1 cellular context compared by ENCODE assay signal in the genomic region with DNA sequence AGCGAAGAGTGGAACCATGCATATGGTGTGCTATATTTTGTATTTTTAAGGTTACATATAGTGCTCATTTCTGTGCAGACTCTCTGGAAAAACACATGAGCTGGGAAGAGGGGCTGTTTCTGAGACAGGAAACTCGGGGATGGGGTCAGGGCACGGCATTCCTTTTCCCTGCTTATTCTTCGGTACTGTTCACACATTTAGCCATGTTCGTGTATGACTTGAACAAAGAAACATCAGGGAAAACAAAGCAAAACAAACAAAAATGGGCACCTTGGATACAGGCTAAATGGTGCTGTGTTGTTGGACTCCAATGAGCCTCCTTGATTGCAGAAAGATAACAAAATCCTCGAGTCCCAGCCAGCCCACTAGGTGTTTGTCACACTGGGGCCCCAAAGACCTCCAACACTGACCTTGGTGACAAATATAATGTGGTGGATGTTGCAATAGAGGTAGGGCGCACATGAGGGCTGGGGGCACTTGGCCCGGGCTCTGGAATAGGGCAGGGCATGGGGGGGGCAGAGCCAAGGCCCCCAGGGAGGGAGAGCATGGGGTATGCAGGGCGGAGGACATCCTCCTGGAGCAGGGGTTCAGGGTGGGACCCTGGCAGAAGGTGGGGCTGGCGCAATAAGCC.
TF ChIP-seq lines count a peak whose summit lies in the region.

No MANE protein-coding gene starts in this region.

TF ChIP-seq in GM23338, 12 proteins besides CTCF, POLR2A, EP300 and RAD21 (continued from another document):
- TF ChIP-seq, protein P1, sequence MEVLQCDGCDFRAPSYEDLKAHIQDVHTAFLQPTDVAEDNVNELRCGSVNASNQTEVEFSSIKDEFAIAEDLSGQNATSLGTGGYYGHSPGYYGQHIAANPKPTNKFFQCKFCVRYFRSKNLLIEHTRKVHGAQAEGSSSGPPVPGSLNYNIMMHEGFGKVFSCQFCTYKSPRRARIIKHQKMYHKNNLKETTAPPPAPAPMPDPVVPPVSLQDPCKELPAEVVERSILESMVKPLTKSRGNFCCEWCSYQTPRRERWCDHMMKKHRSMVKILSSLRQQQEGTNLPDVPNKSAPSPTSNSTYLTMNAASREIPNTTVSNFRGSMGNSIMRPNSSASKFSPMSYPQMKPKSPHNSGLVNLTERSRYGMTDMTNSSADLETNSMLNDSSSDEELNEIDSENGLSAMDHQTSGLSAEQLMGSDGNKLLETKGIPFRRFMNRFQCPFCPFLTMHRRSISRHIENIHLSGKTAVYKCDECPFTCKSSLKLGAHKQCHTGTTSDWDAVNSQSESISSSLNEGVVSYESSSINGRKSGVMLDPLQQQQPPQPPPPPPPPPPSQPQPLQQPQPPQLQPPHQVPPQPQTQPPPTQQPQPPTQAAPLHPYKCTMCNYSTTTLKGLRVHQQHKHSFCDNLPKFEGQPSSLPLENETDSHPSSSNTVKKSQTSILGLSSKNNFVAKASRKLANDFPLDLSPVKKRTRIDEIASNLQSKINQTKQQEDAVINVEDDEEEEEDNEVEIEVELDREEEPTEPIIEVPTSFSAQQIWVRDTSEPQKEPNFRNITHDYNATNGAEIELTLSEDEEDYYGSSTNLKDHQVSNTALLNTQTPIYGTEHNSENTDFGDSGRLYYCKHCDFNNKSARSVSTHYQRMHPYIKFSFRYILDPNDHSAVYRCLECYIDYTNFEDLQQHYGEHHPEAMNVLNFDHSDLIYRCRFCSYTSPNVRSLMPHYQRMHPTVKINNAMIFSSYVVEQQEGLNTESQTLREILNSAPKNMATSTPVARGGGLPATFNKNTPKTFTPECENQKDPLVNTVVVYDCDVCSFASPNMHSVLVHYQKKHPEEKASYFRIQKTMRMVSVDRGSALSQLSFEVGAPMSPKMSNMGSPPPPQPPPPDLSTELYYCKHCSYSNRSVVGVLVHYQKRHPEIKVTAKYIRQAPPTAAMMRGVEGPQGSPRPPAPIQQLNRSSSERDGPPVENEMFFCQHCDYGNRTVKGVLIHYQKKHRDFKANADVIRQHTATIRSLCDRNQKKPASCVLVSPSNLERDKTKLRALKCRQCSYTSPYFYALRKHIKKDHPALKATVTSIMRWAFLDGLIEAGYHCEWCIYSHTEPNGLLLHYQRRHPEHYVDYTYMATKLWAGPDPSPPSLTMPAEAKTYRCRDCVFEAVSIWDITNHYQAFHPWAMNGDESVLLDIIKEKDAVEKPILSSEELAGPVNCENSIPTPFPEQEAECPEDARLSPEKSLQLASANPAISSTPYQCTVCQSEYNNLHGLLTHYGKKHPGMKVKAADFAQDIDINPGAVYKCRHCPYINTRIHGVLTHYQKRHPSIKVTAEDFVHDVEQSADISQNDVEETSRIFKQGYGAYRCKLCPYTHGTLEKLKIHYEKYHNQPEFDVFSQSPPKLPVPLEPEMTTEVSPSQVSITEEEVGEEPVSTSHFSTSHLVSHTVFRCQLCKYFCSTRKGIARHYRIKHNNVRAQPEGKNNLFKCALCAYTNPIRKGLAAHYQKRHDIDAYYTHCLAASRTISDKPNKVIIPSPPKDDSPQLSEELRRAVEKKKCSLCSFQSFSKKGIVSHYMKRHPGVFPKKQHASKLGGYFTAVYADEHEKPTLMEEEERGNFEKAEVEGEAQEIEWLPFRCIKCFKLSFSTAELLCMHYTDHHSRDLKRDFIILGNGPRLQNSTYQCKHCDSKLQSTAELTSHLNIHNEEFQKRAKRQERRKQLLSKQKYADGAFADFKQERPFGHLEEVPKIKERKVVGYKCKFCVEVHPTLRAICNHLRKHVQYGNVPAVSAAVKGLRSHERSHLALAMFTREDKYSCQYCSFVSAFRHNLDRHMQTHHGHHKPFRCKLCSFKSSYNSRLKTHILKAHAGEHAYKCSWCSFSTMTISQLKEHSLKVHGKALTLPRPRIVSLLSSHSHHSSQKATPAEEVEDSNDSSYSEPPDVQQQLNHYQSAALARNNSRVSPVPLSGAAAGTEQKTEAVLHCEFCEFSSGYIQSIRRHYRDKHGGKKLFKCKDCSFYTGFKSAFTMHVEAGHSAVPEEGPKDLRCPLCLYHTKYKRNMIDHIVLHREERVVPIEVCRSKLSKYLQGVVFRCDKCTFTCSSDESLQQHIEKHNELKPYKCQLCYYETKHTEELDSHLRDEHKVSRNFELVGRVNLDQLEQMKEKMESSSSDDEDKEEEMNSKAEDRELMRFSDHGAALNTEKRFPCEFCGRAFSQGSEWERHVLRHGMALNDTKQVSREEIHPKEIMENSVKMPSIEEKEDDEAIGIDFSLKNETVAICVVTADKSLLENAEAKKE (CRISPR knock-in tag; IDR thresholded peaks at IDR 0.05), result no peak
- TF ChIP-seq POLR2AphosphoS5 (IDR thresholded peaks at IDR 0.05; ENCODE audit: low read depth) (no peak), JUNB (IDR thresholded peaks at IDR 0.05; ENCODE audit: unreplicated experiment) (no peak)
